14 cellular contexts compared by ENCODE assay signal in genomic region chr17:42684033-42684625, GRCh38. TPM values are rescaled to one million over a fixed set of nuclear protein-coding genes. Genes with fewer than 3 reads are reported as not detected.
DNase-seq lines count a peak whose midpoint lies in the region; ATAC-seq, FAIRE-seq and TF ChIP-seq lines count a peak whose summit lies in the region.
"Had no signal": no experiment of that assay in that cellular context is flagged by ENCODE, and none has a peak within 500 bp of the region (broad histone marks: within the 10 kb centered on the region; RNA-seq: fewer than 3 reads in every experiment).

No MANE protein-coding gene starts in this region.

- FAIRE-seq in GM12891 (lab: Jason Lieb, UNC) (peak; percentile 31), kidney (lab: Jason Lieb, UNC) (no peak)

- H3K9ac ChIP-seq in colonic mucosa (ENCODE audit: low read depth in 2 of 2, low read length in 2 of 2) = peak overlapping the region in 1 of 2 donors; percentile 51
- no peak overlapping the region for H3K9ac ChIP-seq in kidney (ENCODE audit: low read length in 2 of 2)

- H3K4me1 ChIP-seq in colonic mucosa = peaks cover 25% of the 10 kb centered on the region
- H3K4me1 ChIP-seq in kidney (ENCODE audit: control insufficient read depth in 1 of 2, insufficient read depth in 1 of 2, low read depth in 1 of 2, low read length in 2 of 2) = peaks cover 3 to 29% of the 10 kb centered on the region in 2 donors
- peaks cover 0 to 57% (median 49%) of the 10 kb centered on the region in 4 donors for H3K4me1 ChIP-seq in sigmoid colon

- no peak for TF ChIP-seq EP300 in sigmoid colon (IDR thresholded peaks at IDR 0.05)

- WGBS in sigmoid colon, 2 donors = 18 to 49% methylated on average over 24 of the region's 24 CpGs

- H3K27me3 ChIP-seq in colonic mucosa (peaks cover 7% of the 10 kb centered on the region), sigmoid colon (no peaks in the 10 kb centered on the region)

- H3K4me3 ChIP-seq in colonic mucosa (peak overlapping the region; percentile 11), kidney (ENCODE audit: low read length in 2 of 2) (no peak overlapping the region), sigmoid colon (peak overlapping the region; percentile 24 to 65 (median 56))

- TF ChIP-seq POLR2A in GM12891 (IDR thresholded peaks at IDR 0.05; ENCODE audit: low read depth, low read length) = no peak
- no peak for TF ChIP-seq POLR2A in sigmoid colon (IDR thresholded peaks at IDR 0.05)

- TF ChIP-seq CTCF in colonic mucosa (IDR thresholded peaks at IDR 0.05) = no peak
- TF ChIP-seq CTCF in kidney (IDR thresholded peaks at IDR 0.05; ENCODE audit: borderline replicate concordance, extremely low read depth, insufficient read depth) = no peak
- no peak for TF ChIP-seq CTCF in sigmoid colon (IDR thresholded peaks at IDR 0.05)

- no peak for ATAC-seq in HG03135 (IDR thresholded peaks at IDR 0.05; ENCODE audit: unreplicated experiment)
- ATAC-seq: activated naive CD4-positive, alpha-beta T cell treated with anti-CD3 and anti-CD28 coated beads, Interleukin-2, amount 50 U/mL, for 72 hours had no signal

- H3K9me3 ChIP-seq in colonic mucosa (no peaks in the 10 kb centered on the region), kidney (ENCODE audit: control insufficient read depth in 1 of 2, low read length in 2 of 2) (no peaks in the 10 kb centered on the region), sigmoid colon (no peaks in the 10 kb centered on the region)

- intact Hi-C loops in colonic mucosa (cut with DNase I) (loop anchor here (10.0 kb wide), 1 partner anchor 99 kb away; no protein-coding TSS in a partner anchor), kidney (cut with DNase I) (no loop called here), sigmoid colon (cut with DNase I) (no loop called here)

- H3K27ac ChIP-seq in colonic mucosa (no peak overlapping the region), kidney (ENCODE audit: low read depth in 2 of 2, low read length in 2 of 2) (no peak overlapping the region), sigmoid colon (peak overlapping the region; percentile 65 to 99 (median 98))
- H3K27ac ChIP-seq: C4-2B, GM23248 had no signal

- H3K36me3 ChIP-seq in colonic mucosa = no peaks in the 10 kb centered on the region
- H3K36me3 ChIP-seq in kidney (ENCODE audit: control insufficient read depth in 1 of 2, insufficient read depth in 2 of 2, low read length in 2 of 2) = no peaks in the 10 kb centered on the region
- H3K36me3 ChIP-seq in sigmoid colon = peaks cover 0 to 40% (median 3%) of the 10 kb centered on the region in 4 donors

- DNase-seq in GM12891 (ENCODE audit: insufficient read length, low spot score) = no peak
- no peak for DNase-seq in colonic mucosa
- peak; percentile 75 for DNase-seq in kidney
- DNase-seq in sigmoid colon = no peak
- DNase-seq in HuH-7 (ENCODE audit: low spot score) = no peak
- DNase-seq in activated gamma-delta T cell treated with Interleukin-2 at 50 U/mL for 16 hours = no peak
- no peak for DNase-seq in activated CD8-positive, alpha-beta memory T cell treated with anti-CD3 and anti-CD28 coated beads, Interleukin-2, amount 50 U/mL, for 48 hours
- DNase-seq: effector CD4-positive, alpha-beta T cell; GM23248; NCI-H446 treated with DMSO at 0.1 percent for 48 hours; T-helper 9 cell had no signal

TF ChIP-seq in GM12891, 5 proteins besides CTCF, POLR2A, EP300 and RAD21:
- no peak for TF ChIP-seq TAF1 (IDR thresholded peaks at IDR 0.05; ENCODE audit: low read depth, low read length)
- TF ChIP-seq SPI1 (IDR thresholded peaks at IDR 0.05; ENCODE audit: low read depth, low read length) = no peak
- no peak for TF ChIP-seq POU2F2 (IDR thresholded peaks at IDR 0.05; ENCODE audit: low read depth, low read length)
- TF ChIP-seq PAX5 (IDR thresholded peaks at IDR 0.05; ENCODE audit: insufficient read depth, low read length, severe bottlenecking) = no peak
- TF ChIP-seq POLR2AphosphoS5 (IDR thresholded peaks at IDR 0.05; ENCODE audit: low read depth, low read length) = no peak

RNA-seq across cellular contexts. Expression of gene CNTNAP1, which starts 1.8 kb away (rescaled TPM):
- polyA plus RNA-seq in GM12891 (2012; ENCODE audit: low read depth, missing spikeins) = 21.7 TPM
- 1 to 10 TPM; 1.5 to 5.0 TPM for total RNA-seq in colonic mucosa
- total RNA-seq in kidney = 9.1 TPM
- polyA plus RNA-seq in kidney (ENCODE audit: insufficient read depth, low read depth, low replicate concordance) = 1.4 TPM
- 10 to 100 TPM in 3 of 4 donors, 1 to 10 TPM in 1; 7.4 to 46.8 (median 14.9) TPM for total RNA-seq in sigmoid colon
- 1 to 10 TPM in 1 of 3 donors, under 1 TPM in 2; under 0.01 to 7.7 (median 0.23) TPM for polyA plus RNA-seq in sigmoid colon

RNA-seq across cellular contexts. Expression of gene CCR10, which starts 2.5 kb away (rescaled TPM):
- polyA plus RNA-seq in GM12891 (2012; ENCODE audit: low read depth, missing spikeins) = 16.2 TPM
- total RNA-seq in colonic mucosa (under 1 TPM; 0.56 to 0.86 TPM), kidney (1.4 TPM), sigmoid colon (1 to 10 TPM; 2.3 to 9.2 (median 3.5) TPM)
- polyA plus RNA-seq in kidney (ENCODE audit: insufficient read depth, low read depth, low replicate concordance) (1.7 TPM), sigmoid colon (1 to 10 TPM in 1 of 3 donors, not detected in 2; 1.2 TPM)

RNA-seq across cellular contexts. Expression of gene PLEKHH3, which starts 7.3 kb away (rescaled TPM):
- polyA plus RNA-seq in GM12891 (2012; ENCODE audit: low read depth, missing spikeins) = 18.3 TPM
- total RNA-seq in colonic mucosa (10 to 100 TPM; 14.6 to 17.6 TPM), kidney (21.2 TPM), sigmoid colon (10 to 100 TPM; 12.3 to 25.2 (median 20.1) TPM)
- polyA plus RNA-seq in kidney (ENCODE audit: insufficient read depth, low read depth, low replicate concordance) (23.2 TPM), sigmoid colon (10 to 100 TPM in 1 of 3 donors, 1 to 10 TPM in 2; 4.4 to 14.7 (median 9.6) TPM)

RNA-seq across cellular contexts. Expression of gene TUBG2, which starts 25.0 kb away (rescaled TPM):
- 11.5 TPM for polyA plus RNA-seq in GM12891 (2012; ENCODE audit: low read depth, missing spikeins)
- 1 to 10 TPM; 5.6 to 7.7 TPM for total RNA-seq in colonic mucosa
- total RNA-seq in kidney = 19.9 TPM
- polyA plus RNA-seq in kidney (ENCODE audit: insufficient read depth, low read depth, low replicate concordance) = 39.9 TPM
- 10 to 100 TPM; 28.0 to 57.3 (median 33.6) TPM for total RNA-seq in sigmoid colon
- 1 to 10 TPM; 1.2 to 6.6 (median 4.2) TPM for polyA plus RNA-seq in sigmoid colon

Comparison
In these comparisons a context has a peak if more than half of its experiments do, and no peak if none do; other contexts are left out.
1. H3K27ac ChIP-seq: peak in sigmoid colon (4 of 4); none in colonic mucosa (single experiment) and kidney (0 of 2).
2. H3K4me3 ChIP-seq: peak in colonic mucosa (single experiment) and sigmoid colon (4 of 4); none in kidney (0 of 2).